In the genomic region with DNA sequence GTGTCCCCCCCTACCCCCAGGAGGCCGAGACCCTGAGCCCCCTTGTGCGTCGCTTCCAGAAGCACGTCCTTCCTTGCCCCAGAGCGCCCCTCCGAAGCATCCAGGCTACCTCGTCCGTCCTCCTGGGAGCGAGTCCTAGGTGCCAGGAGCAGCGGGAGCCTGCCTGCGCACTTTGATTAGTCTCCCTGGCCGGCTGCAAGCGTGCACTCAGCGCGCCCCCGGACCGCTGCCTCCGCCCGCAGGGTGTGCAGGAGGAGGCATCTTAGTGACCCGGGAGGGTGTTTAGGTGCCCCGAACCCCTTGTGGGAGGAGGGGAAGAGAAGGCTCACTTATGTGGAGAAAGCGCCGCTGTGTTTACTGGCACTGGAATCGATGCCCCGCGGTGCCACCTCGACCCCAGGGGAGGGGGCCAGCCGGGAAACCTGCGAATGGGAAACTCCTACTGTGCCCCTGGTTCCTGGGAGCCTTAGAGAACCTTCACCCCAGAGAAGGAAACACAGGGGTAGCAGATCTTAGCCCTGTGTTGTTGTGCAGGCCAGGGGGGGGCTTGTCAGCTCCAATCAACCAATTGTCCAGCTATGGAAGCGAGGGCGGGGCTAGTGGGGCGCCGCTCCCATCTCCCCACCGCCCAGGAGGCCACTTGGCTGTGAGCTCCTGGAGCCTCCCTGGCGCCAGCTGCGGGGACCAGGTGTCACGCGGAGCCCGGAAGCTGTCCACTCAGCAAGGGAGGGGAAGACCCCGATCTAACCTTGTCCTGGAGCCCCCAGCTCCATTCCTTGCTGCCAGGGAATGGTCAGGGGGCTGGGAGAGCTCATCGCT, we compare ENCODE assay signal across 20 cellular contexts.
DNase-seq lines count a peak whose midpoint lies in the region; ATAC-seq lines count a peak whose summit lies in the region.
"Had no signal": no experiment of that assay in that cellular context is flagged by ENCODE, and none has a peak within 500 bp of the region (broad histone marks: within the 10 kb centered on the region; RNA-seq: fewer than 3 reads in every experiment).

No MANE protein-coding gene starts in this region.

- POLR2A ChIA-PET in naive thymus-derived CD4-positive, alpha-beta T cell (lab: Charles Lee) = no interaction called here

- no peaks in the 10 kb centered on the region for H3K4me1 Mint-ChIP-seq in naive thymus-derived CD4-positive, alpha-beta T cell
- no peaks in the 10 kb centered on the region for H3K4me1 Mint-ChIP-seq in activated T-cell treated with anti-CD3 and anti-CD28 coated beads, Interleukin-2, amount 50 U/mL, for 24 hours (ENCODE audit: low read depth)
- H3K4me1 Mint-ChIP-seq: activated CD4-positive, alpha-beta T cell treated with anti-CD3 and anti-CD28 coated beads, Interleukin-2, amount 10 ng/mL, durations not matched to agents 24 days and 14 days; activated naive CD8-positive, alpha-beta T cell treated with anti-CD3 and anti-CD28 coated beads, Interleukin-2, amount 50 U/mL, for 24 hours; CD14-positive monocyte; memory B cell had no signal

- H3K27ac ChIP-seq in HUES6 (ENCODE audit: low read depth, low read length) = no peak overlapping the region
- H3K27ac ChIP-seq in mesodermal cell (ENCODE audit: low read depth, low read length, severe bottlenecking) = no peak overlapping the region
- no peak overlapping the region for H3K27ac ChIP-seq in naive thymus-derived CD4-positive, alpha-beta T cell (ENCODE audit: low read depth, low read length)
- H3K27ac ChIP-seq: heart left ventricle, prostate gland had no signal

- WGBS in mesodermal cell (ENCODE audit: insufficient coverage in 2 of 2), 2 experiments = 12 to 20% methylated on average over 25 to 34 of the region's 41 CpGs

- peak overlapping the region; percentile 35 for H3K9ac ChIP-seq in HUES6 (ENCODE audit: low read length)

- H3K9me3 ChIP-seq in HUES6 (ENCODE audit: control insufficient read depth, insufficient read depth, low read depth, low read length) (no peaks in the 10 kb centered on the region), mesodermal cell (ENCODE audit: control insufficient read depth, low read length) (no peaks in the 10 kb centered on the region)
- H3K9me3 ChIP-seq in naive thymus-derived CD4-positive, alpha-beta T cell (ENCODE audit: control insufficient read depth in 2 of 3, low read length in 3 of 3) = no peaks in the 10 kb centered on the region
- H3K9me3 ChIP-seq: prostate gland had no signal

- DNase-seq in DMS153 treated with DMSO at 0.1 percent for 48 hours (lab: John Stamatoyannopoulos, UW; ENCODE audit: unreplicated experiment) (peak; percentile 20), ecto neural progenitor cell (ENCODE audit: low spot score) (peak; percentile 50)
- DNase-seq in stimulated activated CD4-positive, alpha-beta T cell treated with anti-CD3 and anti-CD28 coated beads, Interleukin-1b, Interleukin-23, amount 100 ng/mL, for 48 hours = no peak
- no peak for DNase-seq in naive thymus-derived CD4-positive, alpha-beta T cell
- no peak for DNase-seq in activated T-cell treated with anti-CD3 and anti-CD28 coated beads, Interleukin-2, amount 50 U/mL, for 24 hours
- DNase-seq: activated CD4-positive, alpha-beta T cell treated with anti-CD3 and anti-CD28 coated beads, Interleukin-2, amount 10 ng/mL, durations not matched to agents 24 days and 14 days; activated naive CD8-positive, alpha-beta T cell treated with anti-CD3 and anti-CD28 coated beads, Interleukin-2, amount 50 U/mL, for 24 hours; kidney glomerular epithelial cell; NCI-H1436 treated with DMSO at 0.1 percent for 48 hours; NCI-H2171 had no signal

- intact Hi-C loops in naive thymus-derived CD4-positive, alpha-beta T cell (cut with micrococcal nuclease) = no loop called here

- H3K9me3 Mint-ChIP-seq in naive thymus-derived CD4-positive, alpha-beta T cell = peaks cover 2 to 22% (median 8%) of the 10 kb centered on the region in 11 donors
- peaks cover 4% of the 10 kb centered on the region for H3K9me3 Mint-ChIP-seq in activated T-cell treated with anti-CD3 and anti-CD28 coated beads, Interleukin-2, amount 50 U/mL, for 24 hours
- H3K9me3 Mint-ChIP-seq: activated naive CD8-positive, alpha-beta T cell treated with anti-CD3 and anti-CD28 coated beads, Interleukin-2, amount 50 U/mL, for 24 hours had no signal

- H3K36me3 Mint-ChIP-seq in naive thymus-derived CD4-positive, alpha-beta T cell = no peaks in the 10 kb centered on the region
- H3K36me3 Mint-ChIP-seq in activated T-cell treated with anti-CD3 and anti-CD28 coated beads, Interleukin-2, amount 50 U/mL, for 24 hours (ENCODE audit: low read depth) = no peaks in the 10 kb centered on the region
- H3K36me3 Mint-ChIP-seq: CD14-positive monocyte; memory B cell; natural killer cell treated with Interleukin-12 subunit alpha and Interleukin-12 subunit beta and Interleukin-15 and Interleukin-18, amount 100 ng/mL, for 72 hours had no signal

- CTCF ChIA-PET in naive thymus-derived CD4-positive, alpha-beta T cell (lab: Charles Lee) = no interaction called here

- H3K4me3 Mint-ChIP-seq in naive thymus-derived CD4-positive, alpha-beta T cell = no peak overlapping the region
- H3K4me3 Mint-ChIP-seq in activated T-cell treated with anti-CD3 and anti-CD28 coated beads, Interleukin-2, amount 50 U/mL, for 24 hours = no peak overlapping the region
- H3K4me3 Mint-ChIP-seq: activated CD4-positive, alpha-beta T cell treated with anti-CD3 and anti-CD28 coated beads, Interleukin-2, amount 10 ng/mL, durations not matched to agents 24 days and 14 days; activated naive CD8-positive, alpha-beta T cell treated with anti-CD3 and anti-CD28 coated beads, Interleukin-2, amount 50 U/mL, for 24 hours; IgD-negative memory B cell; memory B cell; natural killer cell treated with Interleukin-12 subunit alpha and Interleukin-12 subunit beta and Interleukin-15 and Interleukin-18, amount 100 ng/mL, for 72 hours had no signal

- ATAC-seq in naive thymus-derived CD4-positive, alpha-beta T cell = no peak
- ATAC-seq in HG02973 (IDR thresholded peaks at IDR 0.05; ENCODE audit: unreplicated experiment) = no peak
- ATAC-seq: activated naive CD8-positive, alpha-beta T cell treated with anti-CD3 and anti-CD28 coated beads, Interleukin-2, amount 50 U/mL, for 24 hours; heart left ventricle had no signal

- H3K4me1 ChIP-seq in HUES6 (ENCODE audit: control insufficient read depth, insufficient read depth, low read length) = peaks cover 4% of the 10 kb centered on the region; the same call in 1 of the 2 replicates
- peaks cover 11% of the 10 kb centered on the region for H3K4me1 ChIP-seq in mesodermal cell (ENCODE audit: control insufficient read depth, insufficient read depth, low read length, poor library complexity, severe bottlenecking)
- no peaks in the 10 kb centered on the region for H3K4me1 ChIP-seq in naive thymus-derived CD4-positive, alpha-beta T cell (ENCODE audit: control insufficient read depth in 2 of 2, insufficient read depth in 2 of 2, low read length in 2 of 2)
- H3K4me1 ChIP-seq: prostate gland had no signal

- no peak overlapping the region for H3K27ac Mint-ChIP-seq in naive thymus-derived CD4-positive, alpha-beta T cell
- no peak overlapping the region for H3K27ac Mint-ChIP-seq in activated T-cell treated with anti-CD3 and anti-CD28 coated beads, Interleukin-2, amount 50 U/mL, for 24 hours
- H3K27ac Mint-ChIP-seq: activated CD4-positive, alpha-beta T cell treated with anti-CD3 and anti-CD28 coated beads, Interleukin-2, amount 10 ng/mL, durations not matched to agents 24 days and 14 days; activated naive CD8-positive, alpha-beta T cell treated with anti-CD3 and anti-CD28 coated beads, Interleukin-2, amount 50 U/mL, for 24 hours; activated T-helper 2 cell treated with anti-CD3 and anti-CD28 coated beads, Interferon-gamma antibody, Interleukin-2, Interleukin-4, amounts not matched to agents 10 μg/mL and 5 μg/mL and 100 μg/mL, durations not matched to agents 14 hours and 24 hours and 36 hours; CD14-positive monocyte; IgD-negative memory B cell; memory B cell; natural killer cell treated with Interleukin-12 subunit alpha and Interleukin-12 subunit beta and Interleukin-15 and Interleukin-18, amount 100 ng/mL, for 72 hours had no signal

- H3K36me3 ChIP-seq in HUES6 (ENCODE audit: control insufficient read depth, insufficient read depth, low read length) (no peaks in the 10 kb centered on the region), mesodermal cell (ENCODE audit: control insufficient read depth, insufficient read depth, low read length) (no peaks in the 10 kb centered on the region)
- H3K36me3 ChIP-seq in naive thymus-derived CD4-positive, alpha-beta T cell (ENCODE audit: control insufficient read depth in 2 of 3, insufficient read depth in 3 of 3, low read length in 3 of 3) = no peaks in the 10 kb centered on the region
- H3K36me3 ChIP-seq: heart left ventricle, prostate gland had no signal

- H3K27me3 ChIP-seq in HUES6 (ENCODE audit: control insufficient read depth, insufficient read depth, low read length) = peaks cover 63% of the 10 kb centered on the region
- H3K27me3 ChIP-seq in naive thymus-derived CD4-positive, alpha-beta T cell (ENCODE audit: control insufficient read depth in 2 of 2, insufficient read depth in 2 of 2, low read length in 2 of 2) = no peaks in the 10 kb centered on the region

- H3K27me3 Mint-ChIP-seq in naive thymus-derived CD4-positive, alpha-beta T cell = peaks cover 11 to 38% (median 20%) of the 10 kb centered on the region in 5 donors
- H3K27me3 Mint-ChIP-seq in activated T-cell treated with anti-CD3 and anti-CD28 coated beads, Interleukin-2, amount 50 U/mL, for 24 hours = peaks cover 26% of the 10 kb centered on the region

- H3K4me3 ChIP-seq in HUES6 (ENCODE audit: low read depth, low read length) = peak overlapping the region; percentile 60
- peak overlapping the region; percentile 23 for H3K4me3 ChIP-seq in mesodermal cell (ENCODE audit: extremely low read depth, insufficient read depth, low read length, poor library complexity, severe bottlenecking)
- H3K4me3 ChIP-seq in naive thymus-derived CD4-positive, alpha-beta T cell (ENCODE audit: low read length) = no peak overlapping the region

Comparison
In these comparisons a context has a peak if more than half of its experiments do, and no peak if none do; other contexts are left out.
1. DNase-seq: peak in DMS153 treated with DMSO at 0.1 percent for 48 hours (single experiment) and ecto neural progenitor cell (single experiment); none in stimulated activated CD4-positive, alpha-beta T cell treated with anti-CD3 and anti-CD28 coated beads, Interleukin-1b, Interleukin-23, amount 100 ng/mL, for 48 hours (single experiment), naive thymus-derived CD4-positive, alpha-beta T cell (0 of 9) and activated T-cell treated with anti-CD3 and anti-CD28 coated beads, Interleukin-2, amount 50 U/mL, for 24 hours (single experiment).